10 cellular contexts compared by ENCODE assay signal in genomic region chr6:14210077-14210476, GRCh38.
DNase-seq lines count a peak whose midpoint lies in the region; ATAC-seq and TF ChIP-seq lines count a peak whose summit lies in the region.
"Had no signal": no experiment of that assay in that cellular context is flagged by ENCODE, and none has a peak within 500 bp of the region (broad histone marks: within the 10 kb centered on the region; RNA-seq: fewer than 3 reads in every experiment).

No MANE protein-coding gene starts in this region.

- H3K27ac ChIP-seq in DND-41 (ENCODE audit: low read length) (no peak overlapping the region), mammary epithelial cell (ENCODE audit: insufficient read depth, low read depth, low read length) (no peak overlapping the region)

- H4K20me1 ChIP-seq in DND-41 (ENCODE audit: insufficient read depth, low read length) = no peaks in the 10 kb centered on the region
- H4K20me1 ChIP-seq in mammary epithelial cell (ENCODE audit: insufficient read depth, low read length) = no peaks in the 10 kb centered on the region

- no TSS peak for BruUV-seq in mammary epithelial cell (replicated peaks; lab: Mats Ljungman, UMichigan)

- peak overlapping the region; percentile 86 for H3K4me3 Mint-ChIP-seq in neural crest cell

- CTCF ChIA-PET in mammary epithelial cell (lab: Charles Lee; ENCODE audit: low non-redundant PET) = no interaction called here

- H3K4me1 Mint-ChIP-seq in neural crest cell = peaks cover 23% of the 10 kb centered on the region

- DNase-seq in DND-41 (no peak), MG63 (no peak), mammary epithelial cell (no peak), neural crest cell (ENCODE audit: low read depth, low spot score) (no peak), DMS79 (lab: John Stamatoyannopoulos, UW) (no peak), HT-29 (ENCODE audit: low spot score) (no peak), kidney tubule cell (ENCODE audit: low spot score) (no peak)
- DNase-seq: NCI-H774 had no signal

- no peak overlapping the region for H3K9ac ChIP-seq in DND-41 (ENCODE audit: low read depth, low read length)
- H3K9ac ChIP-seq in mammary epithelial cell (ENCODE audit: insufficient read depth, low read length) = no peak overlapping the region

- H3K4me3 ChIP-seq in DND-41 (ENCODE audit: low read depth in 1 of 2, low read length in 2 of 2) (no peak overlapping the region), MG63 (peak overlapping the region; percentile 78; the same call in 1 of the 2 replicates), mammary epithelial cell (replicated peaks in 1 of 3; ENCODE audit: insufficient read depth in 1 of 3, low read depth in 2 of 3, low read length in 3 of 3) (no peak overlapping the region)

- dilution Hi-C loops in mammary epithelial cell (cut with HindIII; ENCODE audit: low sequenced_read_pairs) = no loop called here

- H3K4me2 ChIP-seq in DND-41 (ENCODE audit: insufficient read depth, low read length) = no peak overlapping the region
- peak overlapping the region; percentile 98 for H3K4me2 ChIP-seq in mammary epithelial cell (ENCODE audit: insufficient read depth, low read depth, low read length)

- peaks cover 13% of the 10 kb centered on the region for H3K27me3 Mint-ChIP-seq in neural crest cell (ENCODE audit: low read depth)

- no peaks in the 10 kb centered on the region for H3K36me3 Mint-ChIP-seq in neural crest cell (ENCODE audit: low read depth)

- peak overlapping the region; percentile 71; the same call in 1 of the 2 replicates for H2AFZ ChIP-seq in DND-41 (ENCODE audit: low read depth, low read length)
- H2AFZ ChIP-seq in mammary epithelial cell (ENCODE audit: low read depth, low read length) = no peak overlapping the region

- H3K27ac Mint-ChIP-seq in neural crest cell (ENCODE audit: unreplicated experiment) = no peak overlapping the region

- TF ChIP-seq CTCF in DND-41 (IDR thresholded peaks at IDR 0.05; ENCODE audit: borderline replicate concordance, extremely low read depth, low read length, poor library complexity, severe bottlenecking) (no peak), mammary epithelial cell (conservative IDR thresholded peaks at IDR 0.05 in 1 of 2, IDR thresholded peaks at IDR 0.05 in 1 of 2; ENCODE audit: extremely low read depth in 1 of 2, insufficient read depth in 1 of 2, low read depth in 1 of 2, low read length in 2 of 2) (no peak), neural crest cell (conservative IDR thresholded peaks at IDR 0.05) (no peak)

- no peaks in the 10 kb centered on the region for H3K27me3 ChIP-seq in DND-41 (ENCODE audit: insufficient read depth, low read length, poor library complexity)
- no peaks in the 10 kb centered on the region for H3K27me3 ChIP-seq in MG63
- H3K27me3 ChIP-seq in mammary epithelial cell (ENCODE audit: insufficient read depth, low read length) = no peaks in the 10 kb centered on the region
- H3K27me3 ChIP-seq: gastroesophageal sphincter had no signal

- H3K9me3 ChIP-seq in DND-41 (ENCODE audit: insufficient read depth, low read length, severe bottlenecking) = no peaks in the 10 kb centered on the region
- no peaks in the 10 kb centered on the region for H3K9me3 ChIP-seq in MG63
- no peaks in the 10 kb centered on the region for H3K9me3 ChIP-seq in mammary epithelial cell (replicated peaks; ENCODE audit: insufficient read depth, low read length)
- H3K9me3 ChIP-seq: gastroesophageal sphincter had no signal

- intact Hi-C loops in mammary epithelial cell (cut with micrococcal nuclease) = loop anchor here (2.0 to 5.0 kb wide), 4 partner anchors 297 to 1235 kb away; no protein-coding TSS in a partner anchor

- H3K4me1 ChIP-seq in DND-41 (ENCODE audit: insufficient read depth, low read length) (peaks cover 25% of the 10 kb centered on the region), mammary epithelial cell (ENCODE audit: insufficient read depth, low read length) (peaks cover 21% of the 10 kb centered on the region)

- in situ Hi-C loops in mammary epithelial cell (cut with MboI; ENCODE audit: low sequenced_read_pairs in 2 of 2) = loop anchor here (10.0 to 25.0 kb wide), 5 partner anchors 252 to 1402 kb away; no protein-coding TSS in a partner anchor

- H3K36me3 ChIP-seq in DND-41 (ENCODE audit: insufficient read depth, low read length) (no peaks in the 10 kb centered on the region), MG63 (no peaks in the 10 kb centered on the region), mammary epithelial cell (ENCODE audit: insufficient read depth, low read length) (no peaks in the 10 kb centered on the region)
- H3K36me3 ChIP-seq: gastroesophageal sphincter had no signal

- ATAC-seq in DND-41 (ENCODE audit: insufficient read depth, low read depth) (no peak), GM18505 (IDR thresholded peaks at IDR 0.05; ENCODE audit: unreplicated experiment) (no peak)

- no peaks in the 10 kb centered on the region for H3K9me3 Mint-ChIP-seq in neural crest cell

- 94% methylated on average over 10 of the region's 10 CpGs for WGBS in mammary epithelial cell (ENCODE audit: low coverage, missing lambda C conversion rate)

- H3K79me2 ChIP-seq in DND-41 (ENCODE audit: insufficient read depth, low read length) (no peaks in the 10 kb centered on the region), mammary epithelial cell (ENCODE audit: insufficient read depth, low read length) (no peaks in the 10 kb centered on the region)

- TF ChIP-seq POLR2A in GM18505 (IDR thresholded peaks at IDR 0.05; ENCODE audit: borderline replicate concordance, extremely low read depth, insufficient read depth, insufficient read length) = no peak
